ENCODE assay signal across 23 cellular contexts in genomic region chr13:112634102-112634501, GRCh38.
"Had no signal": no experiment of that assay in that cellular context is flagged by ENCODE, and none has a peak within 500 bp of the region (broad histone marks: within the 10 kb centered on the region; RNA-seq: fewer than 3 reads in every experiment).

No MANE protein-coding gene starts in this region.

- H3K27ac ChIP-seq: dorsolateral prefrontal cortex, heart left ventricle, neutrophil, psoas muscle, sigmoid colon, skin epidermis, suprapubic skin, tibial artery, upper lobe of left lung, vagina had no signal

- ATAC-seq: esophagus mucosa; heart left ventricle; mucosa of descending colon; naive thymus-derived CD8-positive, alpha-beta T cell; psoas muscle had no signal

- H3K36me3 ChIP-seq: heart left ventricle, neutrophil, sigmoid colon, suprapubic skin, tibial artery, upper lobe of left lung, vagina had no signal

- H3K9me3 ChIP-seq: heart left ventricle, mucosa of descending colon, neutrophil, psoas muscle, sigmoid colon, suprapubic skin, tibial artery, upper lobe of left lung, vagina had no signal

- FAIRE-seq: endometrium, frontal cortex had no signal

- DNase-seq: cortex of kidney; dorsolateral prefrontal cortex; effector CD8-positive, alpha-beta T cell; heart left ventricle; hippocampal formation; kidney glomerular epithelial cell; mammary epithelial cell; mucosa of descending colon; naive thymus-derived CD8-positive, alpha-beta T cell; psoas muscle; retina; sigmoid colon; stimulated activated CD4-positive, alpha-beta T cell treated with anti-CD3 and anti-CD28 coated beads, Interleukin-12 subunit alpha, Interleukin-12 subunit beta, amount 100 ng/mL, for 4 hours; stimulated activated naive CD4-positive, alpha-beta T cell; tibial artery; upper lobe of left lung had no signal

- H3K27me3 ChIP-seq: sigmoid colon, upper lobe of left lung, vagina had no signal

- H3K4me3 ChIP-seq: dorsolateral prefrontal cortex, heart left ventricle, mucosa of descending colon, psoas muscle, sigmoid colon, skin epidermis, suprapubic skin, tibial artery, upper lobe of left lung, vagina had no signal

- H3K4me1 ChIP-seq: heart left ventricle, psoas muscle, tibial artery, upper lobe of left lung, vagina had no signal
